In genomic region chr1:220575718-220576497, GRCh38 we compare ENCODE assay signal across 30 cellular contexts. TPM values are rescaled to one million over a fixed set of nuclear protein-coding genes. Genes with fewer than 3 reads are reported as not detected.
"Had no signal": no experiment of that assay in that cellular context is flagged by ENCODE, and none has a peak within 500 bp of the region (broad histone marks: within the 10 kb centered on the region; RNA-seq: fewer than 3 reads in every experiment).

No MANE protein-coding gene starts in this region.

- DNase-seq: activated CD4-positive, alpha-beta T cell treated with anti-CD3 and anti-CD28 coated beads for 4 hours; activated CD4-positive, alpha-beta T cell treated with anti-CD3 and anti-CD28 coated beads, Interleukin-2, amount 50 U/mL, for 48 hours; activated CD4-positive, CD25-positive, alpha-beta regulatory T cell; activated CD8-positive, alpha-beta memory T cell treated with anti-CD3 and anti-CD28 coated beads for 24 hours; activated gamma-delta T cell; activated naive CD4-positive, alpha-beta T cell treated with anti-CD3 and anti-CD28 coated beads, Interleukin-2, amount 10 ng/mL, durations not matched to agents 7 days and 5 days; activated T-cell treated with anti-CD3 and anti-CD28 coated beads, Interleukin-2, amount 50 U/mL, for 1 hour; amniotic stem cell; brain microvascular endothelial cell; central memory CD4-positive, alpha-beta T cell; esophagus squamous epithelium; kidney; midbrain; naive thymus-derived CD4-positive, alpha-beta T cell; ovary; stimulated activated CD4-positive, alpha-beta T cell treated with anti-CD3 and anti-CD28 coated beads, Interleukin-12 subunit alpha, Interleukin-12 subunit beta, amount 100 ng/mL, for 4 hours; stimulated activated CD4-positive, alpha-beta T cell treated with anti-CD3 and anti-CD28 coated beads, Interleukin-4, amount 100 ng/mL, for 1 hour; stimulated activated naive CD8-positive, alpha-beta T cell treated with anti-CD3 and anti-CD28 coated beads, Interleukin-15, Interleukin-2, amounts not matched to agents 100 U/mL and 50 U/mL, for 24 hours; SW 1271; T-helper 2 cell; testis; trophoblast cell had no signal

- H3K27me3 ChIP-seq: brain microvascular endothelial cell, esophagus squamous epithelium, gastroesophageal sphincter, hepatocyte, ovary, testis had no signal

- FAIRE-seq: astrocyte, endothelial cell of umbilical vein, kidney, urothelium cell line had no signal

- H3K9me3 ChIP-seq: ovary, testis had no signal

- H3K4me1 ChIP-seq: gastroesophageal sphincter, testis had no signal

- H3K4me2 ChIP-seq: hepatocyte had no signal

- H3K27ac ChIP-seq: brain microvascular endothelial cell, esophagus squamous epithelium, gastroesophageal sphincter, hepatocyte, ovary, skin epidermis, testis had no signal

- H3K4me3 ChIP-seq: esophagus squamous epithelium, gastroesophageal sphincter, hepatocyte, ovary, skin epidermis, testis had no signal

- ATAC-seq: gastroesophageal sphincter; naive thymus-derived CD4-positive, alpha-beta T cell; sciatic nerve; stimulated activated naive CD8-positive, alpha-beta T cell treated with anti-CD3 and anti-CD28 coated beads, Interleukin-15, Interleukin-2, amounts not matched to agents 100 U/mL and 50 U/mL, for 24 hours had no signal

- H2AFZ ChIP-seq: hepatocyte had no signal

- H3K36me3 ChIP-seq: brain microvascular endothelial cell, esophagus squamous epithelium, gastroesophageal sphincter, ovary had no signal

RNA-seq across cellular contexts. Expression of gene MARK1, which starts 48.0 kb away (rescaled TPM):
- total RNA-seq: activated T-helper 1 cell treated with anti-CD3 and anti-CD28 coated beads, Interleukin-12 subunit alpha, Interleukin-12 subunit beta, Interleukin-2, Interleukin-4 antibody, amounts not matched to agents 30 ng/mL and 10 ng/mL and 1 ng/mL, durations not matched to agents 14 hours and 24 hours and 36 hours; naive thymus-derived CD4-positive, alpha-beta T cell had no signal
- polyA plus RNA-seq: naive thymus-derived CD4-positive, alpha-beta T cell had no signal
